35 cellular contexts compared by ENCODE assay signal in genomic region chr18:7532942-7533341, GRCh38.
"Had no signal": no experiment of that assay in that cellular context is flagged by ENCODE, and none has a peak within 500 bp of the region (broad histone marks: within the 10 kb centered on the region; RNA-seq: fewer than 3 reads in every experiment).

No MANE protein-coding gene starts in this region.

- H3K27ac ChIP-seq: ascending aorta, cardiac muscle cell, KMS-11, Peyer's patch, VCaP had no signal

- H3K9ac ChIP-seq: KMS-11 had no signal

- ATAC-seq: activated CD8-positive, alpha-beta T cell treated with anti-CD3 and anti-CD28 coated beads for 36 hours; activated T-cell treated with anti-CD3 and anti-CD28 coated beads, Interleukin-2, amount 50 U/mL, for 72 hours; activated T-helper 17 cell treated with anti-CD3 and anti-CD28 coated beads, Interleukin-2, amount 50 U/mL, for 72 hours; PC-3; SK-N-SH treated with all-trans-retinoic acid at 6 μM for 48 hours; T-cell had no signal

- H3K4me3 ChIP-seq: ascending aorta, cardiac muscle cell, Peyer's patch had no signal

- H3K27me3 ChIP-seq: ascending aorta, cardiac muscle cell, Peyer's patch had no signal

- H3K36me3 ChIP-seq: ascending aorta, cardiac muscle cell, Peyer's patch had no signal

- DNase-seq: activated CD4-positive, alpha-beta T cell treated with anti-CD3 and anti-CD28 coated beads for 1 hour; activated CD4-positive, alpha-beta T cell treated with anti-CD3 and anti-CD28 coated beads, Interleukin-2, amount 10 ng/mL, durations not matched to agents 24 days and 14 days; activated CD4-positive, alpha-beta T cell treated with anti-CD3 and anti-CD28 coated beads, Interleukin-2, amount 50 U/mL, for 4 hours; activated CD4-positive, CD25-positive, alpha-beta regulatory T cell; activated CD8-positive, alpha-beta T cell treated with anti-CD3 and anti-CD28 coated beads for 36 hours; activated effector memory CD4-positive, alpha-beta T cell treated with anti-CD3 and anti-CD28 coated beads, Interleukin-2, amount 50 U/mL, for 16 hours; activated naive CD4-positive, alpha-beta T cell; activated naive CD4-positive, alpha-beta T cell treated with anti-CD3 and anti-CD28 coated beads, Interleukin-2, amount 50 U/mL, for 16 hours; activated naive CD8-positive, alpha-beta T cell treated with anti-CD3 and anti-CD28 coated beads for 36 hours; activated T-cell treated with anti-CD3 and anti-CD28 coated beads, Interleukin-2, amount 50 U/mL, for 1 hour; activated T-cell treated with anti-CD3 and anti-CD28 coated beads, Interleukin-2, amount 50 U/mL, for 72 hours; amygdala; MM.1S; MV-4-11; NCI-H1092; NCI-H1436 treated with DMSO at 0.1 percent for 48 hours; NCI-H1694 treated with DMSO at 0.1 percent for 48 hours; NCI-H2029; NCI-H2171; NCI-H510A treated with DMSO at 0.1 percent for 48 hours; NCI-H526 treated with DMSO at 0.1 percent for 48 hours; NK-92 treated with Interleukin-12 subunit alpha and Interleukin-12 subunit beta, amount 100 ng/mL, for 24 hours; PC-3; Peyer's patch; RPMI8226; SIG-M5; T-cell; T-helper 2 cell; T-helper 9 cell had no signal

- H3K9me3 ChIP-seq: ascending aorta, Peyer's patch had no signal

- H3K4me2 ChIP-seq: KMS-11 had no signal

- H3K4me1 ChIP-seq: ascending aorta, Peyer's patch had no signal
